1 cellular context compared by ENCODE assay signal in genomic region chrX:36364262-36364661, GRCh38.
A peak's percentile ranks its signal among the peaks of the same experiment; 100 is the strongest.
TF ChIP-seq lines count a peak whose summit lies in the region.

No MANE protein-coding gene starts in this region.

TF ChIP-seq in HEK293, 187 proteins besides CTCF, POLR2A, EP300 and RAD21 (continued from another document and continues in another):
- TF ChIP-seq ZNF513 (tag by site-specific recombination; IDR thresholded peaks at IDR 0.05) (no peak), YY1 (tag by site-specific recombination; IDR thresholded peaks at IDR 0.05) (no peak), PRDM4 (tag by site-specific recombination; IDR thresholded peaks at IDR 0.05) (no peak), ZNF23 (tag by site-specific recombination; IDR thresholded peaks at IDR 0.05; ENCODE audit: borderline replicate concordance) (no peak), PRDM6 (tag by site-specific recombination; IDR thresholded peaks at IDR 0.05) (no peak), ZBTB17 (tag by site-specific recombination; IDR thresholded peaks at IDR 0.05) (no peak), ZNF169 (tag by site-specific recombination; IDR thresholded peaks at IDR 0.05) (no peak), AEBP2 (tag by site-specific recombination; IDR thresholded peaks at IDR 0.05; ENCODE audit: borderline replicate concordance) (0 out of 2 replicates have a peak, but pooled peaks have one; percentile 15), TCF7L2 (IDR thresholded peaks at IDR 0.05; ENCODE audit: borderline replicate concordance, low read depth, low read length) (no peak), GLI2 (tag by site-specific recombination; IDR thresholded peaks at IDR 0.05; ENCODE audit: borderline replicate concordance, low read depth) (no peak), ZNF341 (tag by site-specific recombination; IDR thresholded peaks at IDR 0.05; ENCODE audit: low read depth) (no peak), ZFHX2 (tag by site-specific recombination; conservative IDR thresholded peaks at IDR 0.05) (no peak), ZNF223 (tag by site-specific recombination; IDR thresholded peaks at IDR 0.05) (no peak), ZNF140 (tag by site-specific recombination; IDR thresholded peaks at IDR 0.05) (0 out of 2 replicates have a peak, but pooled peaks have one; percentile 32), ZNF530 (tag by site-specific recombination; IDR thresholded peaks at IDR 0.05; ENCODE audit: low read depth) (no peak), ZNF391 (tag by site-specific recombination; IDR thresholded peaks at IDR 0.05; ENCODE audit: borderline replicate concordance, low read depth) (no peak), ZNF510 (tag by site-specific recombination; IDR thresholded peaks at IDR 0.05; ENCODE audit: insufficient replicate concordance) (no peak), TRIM28 (IDR thresholded peaks at IDR 0.05; ENCODE audit: borderline replicate concordance, low read length) (no peak), ZIC2 (tag by site-specific recombination; IDR thresholded peaks at IDR 0.05) (no peak), IKZF3 (tag by site-specific recombination; IDR thresholded peaks at IDR 0.05) (no peak), KLF17 (tag by site-specific recombination; IDR thresholded peaks at IDR 0.05) (no peak), ZNF311 (tag by site-specific recombination; IDR thresholded peaks at IDR 0.05; ENCODE audit: borderline replicate concordance) (no peak), SP2 (tag by site-specific recombination; IDR thresholded peaks at IDR 0.05) (no peak), SCRT1 (tag by site-specific recombination; IDR thresholded peaks at IDR 0.05; ENCODE audit: borderline replicate concordance) (no peak), WT1 (tag by site-specific recombination; IDR thresholded peaks at IDR 0.05) (no peak), ZNF274 (IDR thresholded peaks at IDR 0.05; ENCODE audit: low read length) (no peak), ZNF274 (tag by site-specific recombination; IDR thresholded peaks at IDR 0.05; ENCODE audit: borderline replicate concordance) (no peak), ZBTB49 (tag by site-specific recombination; IDR thresholded peaks at IDR 0.05; ENCODE audit: low read depth) (no peak), ZNF792 (tag by site-specific recombination; IDR thresholded peaks at IDR 0.05) (no peak), ZBTB44 (tag by site-specific recombination; IDR thresholded peaks at IDR 0.05) (no peak), ZNF518A (tag by site-specific recombination; conservative IDR thresholded peaks at IDR 0.05; ENCODE audit: low read depth) (peak; percentile 59; the same call in 1 of the 2 replicates), ZNF529 (tag by site-specific recombination; IDR thresholded peaks at IDR 0.05; ENCODE audit: insufficient replicate concordance) (no peak), ZNF473 (tag by site-specific recombination; IDR thresholded peaks at IDR 0.05) (no peak), OVOL3 (tag by site-specific recombination; IDR thresholded peaks at IDR 0.05) (no peak), MZF1 (tag by site-specific recombination; IDR thresholded peaks at IDR 0.05; ENCODE audit: borderline replicate concordance) (no peak), ZNF654 (tag by site-specific recombination; IDR thresholded peaks at IDR 0.05; ENCODE audit: low read depth) (no peak), ZSCAN16 (tag by site-specific recombination; IDR thresholded peaks at IDR 0.05) (no peak), ZBTB48 (tag by site-specific recombination; IDR thresholded peaks at IDR 0.05) (no peak), ZNF561 (tag by site-specific recombination; IDR thresholded peaks at IDR 0.05; ENCODE audit: borderline replicate concordance) (no peak), ZNF433 (tag by site-specific recombination; IDR thresholded peaks at IDR 0.05; ENCODE audit: low read depth) (0 out of 2 replicates have a peak, but pooled peaks have one; percentile 8), ZNF600 (tag by site-specific recombination; IDR thresholded peaks at IDR 0.05) (no peak), ZXDB (tag by site-specific recombination; IDR thresholded peaks at IDR 0.05) (peak; percentile 27; the same call in 1 of the 2 replicates), ZNF266 (tag by site-specific recombination; IDR thresholded peaks at IDR 0.05; ENCODE audit: low read depth) (no peak), ZNF335 (tag by site-specific recombination; conservative IDR thresholded peaks at IDR 0.05) (no peak), ZFP3 (tag by site-specific recombination; IDR thresholded peaks at IDR 0.05; ENCODE audit: low read depth) (no peak), ZNF138 (tag by site-specific recombination; IDR thresholded peaks at IDR 0.05; ENCODE audit: borderline replicate concordance) (no peak), ZFP41 (tag by site-specific recombination; IDR thresholded peaks at IDR 0.05; ENCODE audit: borderline replicate concordance) (no peak)
